Comparison of ENCODE assay signal across 1 cellular context in the genomic region with DNA sequence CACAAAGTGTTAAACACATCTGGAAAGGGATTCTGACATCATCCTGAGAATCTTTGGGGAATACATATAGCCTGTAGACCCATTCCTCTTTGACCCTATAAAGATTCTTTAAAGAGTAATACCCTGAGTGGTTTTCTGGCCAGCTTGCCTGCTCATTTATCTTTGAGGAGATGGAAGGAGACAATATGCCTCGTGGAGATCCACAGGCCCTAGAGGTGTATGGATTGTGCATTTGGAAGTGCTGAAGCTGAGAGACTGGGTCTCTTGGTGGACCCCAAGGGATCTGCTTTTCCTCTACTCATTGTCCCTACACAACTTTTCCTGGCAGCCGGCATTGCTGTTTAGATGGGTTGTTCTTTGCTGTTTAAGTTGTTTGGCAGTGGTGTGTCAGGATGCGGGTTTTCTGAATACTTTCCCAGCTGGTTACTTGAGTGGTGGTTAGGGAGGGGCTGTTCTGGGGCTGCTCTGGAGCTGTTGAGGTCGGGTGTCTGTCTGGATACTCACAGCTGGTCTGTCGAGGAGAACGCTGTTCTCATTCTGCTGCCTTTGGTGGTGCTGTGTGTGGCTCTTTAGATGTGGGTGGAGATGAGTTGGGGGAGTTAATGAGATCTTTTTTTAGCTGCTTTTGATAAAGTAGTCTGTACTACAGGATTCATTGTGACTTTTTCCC. TPM values are rescaled to one million over a fixed set of nuclear protein-coding genes. Genes with fewer than 3 reads are reported as not detected.
"Had no signal": no experiment of that assay in that cellular context is flagged by ENCODE, and none has a peak within 500 bp of the region (broad histone marks: within the 10 kb centered on the region; RNA-seq: fewer than 3 reads in every experiment).

No MANE protein-coding gene starts in this region.

RNA-seq across cellular contexts. Expression of a gene that starts 50.1 kb away (rescaled TPM):
- total RNA-seq: naive thymus-derived CD8-positive, alpha-beta T cell had no signal
- polyA plus RNA-seq: naive thymus-derived CD8-positive, alpha-beta T cell had no signal
